In genomic region chr1:230877139-230877923, GRCh38 we compare ENCODE assay signal across 18 cellular contexts. TPM values are rescaled to one million over a fixed set of nuclear protein-coding genes. Genes with fewer than 3 reads are reported as not detected.
DNase-seq lines count a peak whose midpoint lies in the region; ATAC-seq and TF ChIP-seq lines count a peak whose summit lies in the region.
"Had no signal": no experiment of that assay in that cellular context is flagged by ENCODE, and none has a peak within 500 bp of the region (broad histone marks: within the 10 kb centered on the region; RNA-seq: fewer than 3 reads in every experiment).

No MANE protein-coding gene starts in this region.

- no peak for TF ChIP-seq CTCF in choroid plexus epithelial cell (conservative IDR thresholded peaks at IDR 0.05; ENCODE audit: low read depth, low read length)

- ATAC-seq in HG03095 (IDR thresholded peaks at IDR 0.05; ENCODE audit: unreplicated experiment): no peak
- ATAC-seq in HG03469 (IDR thresholded peaks at IDR 0.05; ENCODE audit: unreplicated experiment): no peak
- no peak for ATAC-seq in HG02623 (IDR thresholded peaks at IDR 0.05; ENCODE audit: unreplicated experiment)
- ATAC-seq: body of pancreas, GM12878 had no signal

- no peak overlapping the region for H3K4me3 ChIP-seq in choroid plexus epithelial cell (ENCODE audit: low read depth, low read length)
- H3K4me3 ChIP-seq: body of pancreas, gastroesophageal sphincter, GM12878, testis had no signal

- DNase-seq in EH (ENCODE audit: low read depth) (peak; percentile 87), HT1080 (ENCODE audit: low read depth) (peak; percentile 22), choroid plexus epithelial cell (ENCODE audit: low read depth) (peak; percentile 71), myocyte (ENCODE audit: low read depth) (peak; percentile 52), OCI-M2 (lab: John Stamatoyannopoulos, UW; ENCODE audit: unreplicated experiment) (no peak)
- DNase-seq: activated B cell treated with CpG ODN at 0.5 μM for 24 hours; activated effector memory CD4-positive, alpha-beta T cell treated with anti-CD3 and anti-CD28 coated beads, Interleukin-2, amount 50 U/mL, for 16 hours; body of pancreas; DND-41; H9; KBM-7; mammary epithelial cell; testis had no signal

RNA-seq across cellular contexts. Expression of gene C1orf198, which starts 9.0 kb away (rescaled TPM):
- total RNA-seq in HT1080 (2014; rRNA removed; shearing (Covaris generic)): 15.8 and 17.0 TPM in 2 replicates
- polyA plus RNA-seq in HT1080 (2015; cell fraction: cytosol; rRNA removed): 15.9 and 17.6 TPM in 2 replicates
- polyA plus RNA-seq in HT1080 (2015; cell fraction: nucleus; rRNA removed): 12.8 and 14.1 TPM in 2 replicates
- total RNA-seq in myocyte: 100 and 168 TPM in 2 replicates
- 168 TPM for polyA plus RNA-seq in myocyte (2012)
